8 cellular contexts compared by ENCODE assay signal in the genomic region with DNA sequence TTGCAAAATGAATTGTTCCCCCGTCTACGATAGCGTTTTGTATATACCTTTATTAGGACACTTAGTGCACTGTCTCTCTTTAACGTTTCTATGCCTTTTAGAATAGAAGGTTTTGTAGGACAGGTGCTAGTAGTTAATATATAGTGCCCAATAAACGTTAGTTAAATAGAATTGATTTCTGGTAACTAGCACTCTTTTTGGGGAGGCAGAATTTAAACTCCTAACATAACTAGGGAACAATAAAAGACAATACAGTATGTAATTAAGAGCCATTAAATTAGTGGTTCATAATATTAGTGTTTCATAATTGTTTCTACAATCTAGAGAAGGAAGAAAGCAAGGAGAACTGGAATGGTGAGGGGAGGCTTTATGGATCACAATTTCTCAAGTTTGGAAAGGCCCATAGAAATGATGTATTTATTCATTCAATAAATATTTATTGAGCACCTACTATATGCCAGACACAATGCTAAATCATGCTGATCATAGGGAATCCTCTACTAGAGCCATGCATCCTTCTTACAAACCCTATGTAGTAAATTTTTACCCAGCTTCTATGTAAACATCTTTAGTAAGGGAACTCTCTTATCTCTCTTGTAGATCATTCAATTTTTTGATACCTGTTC. TPM values are rescaled to one million over a fixed set of nuclear protein-coding genes. Genes with fewer than 3 reads are reported as not detected.
DNase-seq lines count a peak whose midpoint lies in the region; ATAC-seq, FAIRE-seq and TF ChIP-seq lines count a peak whose summit lies in the region.

No MANE protein-coding gene starts in this region.

- TF ChIP-seq CTCF in A549 (IDR thresholded peaks at IDR 0.05) (no peak), chondrocyte (IDR thresholded peaks at IDR 0.05) (no peak)

- H3K4me2 ChIP-seq in A549 = peak overlapping the region; percentile 92

- POLR2A ChIA-PET in A549 (lab: Yijun Ruan, JAX) = interaction anchor here (0.6 to 3.1 kb wide), 8 partner anchors 8 to 684 kb away, joined by 3 to 39 read pairs (median 6); partner anchors contain the start of genes PIAS3 and RBM8A

- H3K9me3 Mint-ChIP-seq in chondrocyte (ENCODE audit: low read depth) = peaks cover 3% of the 10 kb centered on the region

- H3K4me1 ChIP-seq in A549 = peaks cover 33% of the 10 kb centered on the region
- peaks cover 15 to 32% of the 10 kb centered on the region in 2 donors for H3K4me1 ChIP-seq in muscle layer of duodenum (ENCODE audit: control insufficient read depth in 1 of 2, insufficient read depth in 2 of 2, low read length in 2 of 2)

- H3K27me3 ChIP-seq in muscle layer of duodenum (ENCODE audit: low read depth, low read length) = peaks cover 4% of the 10 kb centered on the region

- no peak for FAIRE-seq in A549 (lab: Jason Lieb, UNC)

- H3K4me3 ChIP-seq in A549 (peak overlapping the region; percentile 55), muscle layer of duodenum (ENCODE audit: low read depth in 1 of 2, low read length in 2 of 2) (peak overlapping the region; percentile 64 to 92)
- peak overlapping the region; percentile 68 for H3K4me3 ChIP-seq in Jurkat, Clone E6-1 (ENCODE audit: low read length)

- H3K27me3 Mint-ChIP-seq in chondrocyte (ENCODE audit: low read depth) = no peaks in the 10 kb centered on the region

- peak overlapping the region; percentile 78 to 87 for H3K27ac ChIP-seq in A549
- H3K27ac ChIP-seq in muscle layer of duodenum (ENCODE audit: low read length) = peak overlapping the region; percentile 94

- DNase-seq in A549 (ENCODE audit: low read depth in 1 of 2, low spot score in 1 of 2) (no peak), chondrocyte (ENCODE audit: low spot score) (no peak), HuH-7.5 (ENCODE audit: low spot score) (no peak)
- no peak for DNase-seq in Jurkat, Clone E6-1 (ENCODE audit: low read depth, low spot score)
- DNase-seq in stimulated activated CD4-positive, alpha-beta T cell treated with anti-CD3 and anti-CD28 coated beads, Interleukin-2, amount 100 ng/mL, for 48 hours = no peak

- TF ChIP-seq POLR2A in A549 (IDR thresholded peaks at IDR 0.05; ENCODE audit: low read length) = no peak

- H3K4me1 Mint-ChIP-seq in chondrocyte (ENCODE audit: low read depth) = peaks cover 45% of the 10 kb centered on the region

- no peaks in the 10 kb centered on the region for H3K36me3 ChIP-seq in muscle layer of duodenum (ENCODE audit: control insufficient read depth in 1 of 2, insufficient read depth in 2 of 2, low read length in 2 of 2)

- ATAC-seq in A549 (no peak), GM21576 (IDR thresholded peaks at IDR 0.05; ENCODE audit: unreplicated experiment) (no peak), HG03378 (IDR thresholded peaks at IDR 0.05; ENCODE audit: unreplicated experiment) (no peak)

- H3K9me3 ChIP-seq in A549 (peaks cover 10% of the 10 kb centered on the region; the same call in 2 of the 3 replicates), muscle layer of duodenum (ENCODE audit: control insufficient read depth in 1 of 2, low read length in 2 of 2) (peaks cover 0 to 5% of the 10 kb centered on the region in 2 donors)

- WGBS in A549 (ENCODE audit: missing lambda C conversion rate) = 22% methylated on average over 5 of the region's 5 CpGs

- TF ChIP-seq RAD21 in A549 (conservative IDR thresholded peaks at IDR 0.05 in 1 of 2, IDR thresholded peaks at IDR 0.05 in 1 of 2) = no peak

- TF ChIP-seq EP300 in A549 (IDR thresholded peaks at IDR 0.05) = no peak

- H3K4me3 Mint-ChIP-seq in chondrocyte (ENCODE audit: unreplicated experiment) = peak overlapping the region; percentile 88

- peak overlapping the region; percentile 97 for H3K27ac Mint-ChIP-seq in chondrocyte (ENCODE audit: unreplicated experiment)

- H3K36me3 Mint-ChIP-seq in chondrocyte (ENCODE audit: low read depth) = peaks cover 2% of the 10 kb centered on the region

- CTCF ChIA-PET in A549 (lab: Yijun Ruan, JAX) = interaction anchor here (0.8 to 9.1 kb wide), 8 partner anchors 14 to 73 kb away, joined by 3 to 110 read pairs (median 4); partner anchors contain the start of gene ITGA10

TF ChIP-seq in A549, 52 proteins besides CTCF, POLR2A, EP300 and RAD21:
- TF ChIP-seq POLR2AphosphoS2 (conservative IDR thresholded peaks at IDR 0.05; ENCODE audit: low read length) (no peak), FOXS1 (CRISPR knock-in tag; IDR thresholded peaks at IDR 0.05) (no peak), HEYL (CRISPR knock-in tag; IDR thresholded peaks at IDR 0.05) (no peak), CEBPB (IDR thresholded peaks at IDR 0.05) (no peak), BCL3 (IDR thresholded peaks at IDR 0.05) (no peak), TP53 (CRISPR knock-in tag; IDR thresholded peaks at IDR 0.05) (no peak), RARB (CRISPR knock-in tag; IDR thresholded peaks at IDR 0.05) (no peak), ZFP36 (IDR thresholded peaks at IDR 0.05; ENCODE audit: borderline replicate concordance, partially characterized antibody) (no peak), NR3C1 (IDR thresholded peaks at IDR 0.05) (no peak), MYC (IDR thresholded peaks at IDR 0.05; ENCODE audit: borderline replicate concordance, low read length) (no peak)

RNA-seq across cellular contexts. Expression of gene POLR3GL, which starts 0.7 kb away (rescaled TPM):
- polyA plus RNA-seq in A549 (2011; rRNA removed) = 11.0 and 15.7 TPM in 2 replicates
- polyA plus RNA-seq in A549 (2012; cell fraction: cytosol; rRNA removed) = 5.1 and 5.2 TPM in 2 replicates
- 2.3 and 2.6 TPM in 2 replicates for polyA plus RNA-seq in A549 (2012; cell fraction: nucleus; rRNA removed)
- 11.0 to 14.3 TPM (median 12.6 TPM) in 3 replicates for polyA plus RNA-seq in A549 (2017; fragmentation: RNase III; extraction: RNeasy Plus Mini Kit Qiagen cat#74134 plus additional on column Dnase treatment)
- 5.2 TPM in 2 replicates for polyA minus RNA-seq in A549 (2011; rRNA and poly(A)+ RNA removed)
- polyA plus RNA-seq in Jurkat, Clone E6-1 (2012; ENCODE audit: insufficient read depth, insufficient read length) = 53.4 TPM
- total RNA-seq in chondrocyte = 13.3 to 20.7 TPM (median 13.9 TPM) in 3 replicates

RNA-seq across cellular contexts. Expression of gene ANKRD34A, which starts 0.9 kb away (rescaled TPM):
- 0.30 and 0.34 TPM in 2 replicates for polyA plus RNA-seq in A549 (2011; rRNA removed)
- 0.17 and 0.29 TPM in 2 replicates for polyA plus RNA-seq in A549 (2012; cell fraction: cytosol; rRNA removed)
- polyA plus RNA-seq in A549 (2012; cell fraction: nucleus; rRNA removed) = 0.50 and 0.79 TPM in 2 replicates
- 0.25 to 0.59 TPM (median 0.39 TPM) in 3 replicates for polyA plus RNA-seq in A549 (2017; fragmentation: RNase III; extraction: RNeasy Plus Mini Kit Qiagen cat#74134 plus additional on column Dnase treatment)
- 0.15 and 0.33 TPM in 2 replicates for polyA minus RNA-seq in A549 (2011; rRNA and poly(A)+ RNA removed)
- polyA plus RNA-seq in Jurkat, Clone E6-1 (2012; ENCODE audit: insufficient read depth, insufficient read length) = 3.1 TPM
- 1.2 to 3.1 TPM (median 2.0 TPM) in 3 replicates for total RNA-seq in chondrocyte

RNA-seq across cellular contexts. Expression of gene LIX1L, which starts 7.4 kb away (rescaled TPM):
- 33.0 and 35.8 TPM in 2 replicates for polyA plus RNA-seq in A549 (2011; rRNA removed)
- 16.2 and 18.8 TPM in 2 replicates for polyA plus RNA-seq in A549 (2012; cell fraction: cytosol; rRNA removed)
- polyA plus RNA-seq in A549 (2012; cell fraction: nucleus; rRNA removed) = 6.8 and 10.8 TPM in 2 replicates
- polyA plus RNA-seq in A549 (2017; fragmentation: RNase III; extraction: RNeasy Plus Mini Kit Qiagen cat#74134 plus additional on column Dnase treatment) = 8.6 to 10.5 TPM (median 10.1 TPM) in 3 replicates
- polyA minus RNA-seq in A549 (2011; rRNA and poly(A)+ RNA removed) = 15.9 and 18.4 TPM in 2 replicates
- 10.8 TPM for polyA plus RNA-seq in Jurkat, Clone E6-1 (2012; ENCODE audit: insufficient read depth, insufficient read length)
- 50.3 to 57.1 TPM (median 53.0 TPM) in 3 replicates for total RNA-seq in chondrocyte

RNA-seq across cellular contexts. Expression of gene TXNIP, which starts 31.1 kb away (rescaled TPM):
- polyA plus RNA-seq in A549 (2011; rRNA removed) (3.1 and 3.3 TPM in 2 replicates), A549 (2017; fragmentation: RNase III; extraction: RNeasy Plus Mini Kit Qiagen cat#74134 plus additional on column Dnase treatment) (0.05 to 0.11 TPM in 2 of 3 replicates, not detected in the other)
- 0.06 and 0.08 TPM in 2 replicates for polyA plus RNA-seq in A549 (2012; cell fraction: cytosol; rRNA removed)
- polyA plus RNA-seq in A549 (2012; cell fraction: nucleus; rRNA removed) = 0.05 and 0.09 TPM in 2 replicates
- 4.3 and 4.7 TPM in 2 replicates for polyA minus RNA-seq in A549 (2011; rRNA and poly(A)+ RNA removed)
- polyA plus RNA-seq in Jurkat, Clone E6-1 (2012; ENCODE audit: insufficient read depth, insufficient read length) = 35.6 TPM
- 3.8 to 55.5 TPM (median 4.0 TPM) in 3 replicates for total RNA-seq in chondrocyte

RNA-seq across cellular contexts. Expression of gene RBM8A, which starts 37.9 kb away (rescaled TPM):
- polyA plus RNA-seq in A549 (2011; rRNA removed) (152 and 281 TPM in 2 replicates), A549 (2017; fragmentation: RNase III; extraction: RNeasy Plus Mini Kit Qiagen cat#74134 plus additional on column Dnase treatment) (240 to 278 TPM (median 245 TPM) in 3 replicates)
- polyA plus RNA-seq in A549 (2012; cell fraction: cytosol; rRNA removed) = 135 and 262 TPM in 2 replicates
- 59.1 and 116 TPM in 2 replicates for polyA plus RNA-seq in A549 (2012; cell fraction: nucleus; rRNA removed)
- polyA minus RNA-seq in A549 (2011; rRNA and poly(A)+ RNA removed) = 53.0 and 54.2 TPM in 2 replicates
- polyA plus RNA-seq in Jurkat, Clone E6-1 (2012; ENCODE audit: insufficient read depth, insufficient read length) = 458 TPM
- 86.8 to 121 TPM (median 90.5 TPM) in 3 replicates for total RNA-seq in chondrocyte
